ENCODE assay signal across 35 cellular contexts in genomic region chr7:26704036-26704435, GRCh38.
"Had no signal": no experiment of that assay in that cellular context is flagged by ENCODE, and none has a peak within 500 bp of the region (broad histone marks: within the 10 kb centered on the region; RNA-seq: fewer than 3 reads in every experiment).

No MANE protein-coding gene starts in this region.

- H3K27ac ChIP-seq: ascending aorta, breast epithelium, cardiac muscle cell, colonic mucosa, esophagus squamous epithelium, WERI-Rb-1 had no signal

- H3K27me3 ChIP-seq: ascending aorta, breast epithelium, colonic mucosa, esophagus squamous epithelium, gastroesophageal sphincter had no signal

- H3K27me3 Mint-ChIP-seq: activated B cell treated with CpG ODN at 0.5 μM for 24 hours; activated naive CD8-positive, alpha-beta T cell treated with anti-CD3 and anti-CD28 coated beads, Interleukin-2, amount 50 U/mL, for 24 hours had no signal

- H3K36me3 Mint-ChIP-seq: activated naive CD4-positive, alpha-beta T cell treated with anti-CD3 and anti-CD28 coated beads, Interleukin-2, amount 50 U/mL, for 24 hours; activated naive CD8-positive, alpha-beta T cell treated with anti-CD3 and anti-CD28 coated beads for 36 hours; brain had no signal

- H3K4me1 Mint-ChIP-seq: activated naive CD4-positive, alpha-beta T cell treated with anti-CD3 and anti-CD28 coated beads, Interleukin-2, amount 50 U/mL, for 24 hours; activated naive CD8-positive, alpha-beta T cell treated with anti-CD3 and anti-CD28 coated beads for 36 hours; activated naive CD8-positive, alpha-beta T cell treated with anti-CD3 and anti-CD28 coated beads, Interleukin-2, amount 50 U/mL, for 24 hours; endodermal cell; T-helper 17 cell had no signal

- H3K4me3 ChIP-seq: ascending aorta, breast epithelium, cardiac muscle cell, colonic mucosa, esophagus squamous epithelium, gastroesophageal sphincter had no signal

- H3K4me3 Mint-ChIP-seq: activated B cell treated with CpG ODN at 0.5 μM for 24 hours; activated CD8-positive, alpha-beta T cell treated with anti-CD3 and anti-CD28 coated beads for 36 hours; activated naive CD4-positive, alpha-beta T cell treated with anti-CD3 and anti-CD28 coated beads for 36 hours; activated naive CD4-positive, alpha-beta T cell treated with anti-CD3 and anti-CD28 coated beads, Interleukin-2, amount 50 U/mL, for 24 hours; activated naive CD8-positive, alpha-beta T cell treated with anti-CD3 and anti-CD28 coated beads for 36 hours; activated naive CD8-positive, alpha-beta T cell treated with anti-CD3 and anti-CD28 coated beads, Interleukin-2, amount 50 U/mL, for 24 hours; activated T-helper 1 cell treated with anti-CD3 and anti-CD28 coated beads, Interleukin-12 subunit alpha, Interleukin-12 subunit beta, Interleukin-2, Interleukin-4 antibody, amounts not matched to agents 30 ng/mL and 10 ng/mL and 1 ng/mL, durations not matched to agents 14 hours and 24 hours and 36 hours; brain; endodermal cell; T-helper 17 cell; T-helper 2 cell treated with Interferon-gamma antibody and Interleukin-4, amounts not matched to agents 5 μg/mL and 100 μg/mL, for 36 hours had no signal

- H3K27ac Mint-ChIP-seq: activated B cell treated with CpG ODN at 0.5 μM for 24 hours; activated CD8-positive, alpha-beta T cell treated with anti-CD3 and anti-CD28 coated beads for 36 hours; activated naive CD4-positive, alpha-beta T cell treated with anti-CD3 and anti-CD28 coated beads for 36 hours; activated naive CD4-positive, alpha-beta T cell treated with anti-CD3 and anti-CD28 coated beads, Interleukin-2, amount 50 U/mL, for 24 hours; activated naive CD8-positive, alpha-beta T cell treated with anti-CD3 and anti-CD28 coated beads for 36 hours; activated naive CD8-positive, alpha-beta T cell treated with anti-CD3 and anti-CD28 coated beads, Interleukin-2, amount 50 U/mL, for 24 hours; activated T-helper 1 cell treated with anti-CD3 and anti-CD28 coated beads, Interleukin-12 subunit alpha, Interleukin-12 subunit beta, Interleukin-2, Interleukin-4 antibody, amounts not matched to agents 30 ng/mL and 10 ng/mL and 1 ng/mL, durations not matched to agents 14 hours and 24 hours and 36 hours; activated T-helper 2 cell treated with anti-CD3 and anti-CD28 coated beads, Interferon-gamma antibody, Interleukin-2, Interleukin-4, amounts not matched to agents 10 μg/mL and 5 μg/mL and 100 μg/mL, durations not matched to agents 14 hours and 24 hours and 36 hours; brain; endodermal cell; T-helper 17 cell; T-helper 2 cell treated with Interferon-gamma antibody and Interleukin-4, amounts not matched to agents 5 μg/mL and 100 μg/mL, for 36 hours had no signal

- DNase-seq: activated B cell treated with CpG ODN at 0.5 μM for 24 hours; activated CD4-positive, alpha-beta T cell treated with anti-CD3 and anti-CD28 coated beads for 48 hours; activated CD4-positive, alpha-beta T cell treated with anti-CD3 and anti-CD28 coated beads, Interleukin-2, amount 50 U/mL, for 1 hour; activated CD4-positive, alpha-beta T cell treated with anti-CD3 and anti-CD28 coated beads, Interleukin-2, amount 50 U/mL, for 48 hours; activated CD8-positive, alpha-beta memory T cell treated with anti-CD3 and anti-CD28 coated beads for 24 hours; activated CD8-positive, alpha-beta memory T cell treated with anti-CD3 and anti-CD28 coated beads, Interleukin-2, amount 50 U/mL, for 4 hours; activated CD8-positive, alpha-beta T cell treated with anti-CD3 and anti-CD28 coated beads for 36 hours; activated effector memory CD4-positive, alpha-beta T cell treated with anti-CD3 and anti-CD28 coated beads, Interleukin-2, amount 50 U/mL, for 16 hours; activated naive CD4-positive, alpha-beta T cell treated with anti-CD3 and anti-CD28 coated beads for 36 hours; activated naive CD8-positive, alpha-beta T cell treated with anti-CD3 and anti-CD28 coated beads for 36 hours; activated naive CD8-positive, alpha-beta T cell treated with anti-CD3 and anti-CD28 coated beads, Interleukin-2, amount 50 U/mL, for 24 hours; activated T-cell treated with anti-CD3 and anti-CD28 coated beads, Interleukin-2, amount 50 U/mL, for 1 hour; activated T-cell treated with anti-CD3 and anti-CD28 coated beads, Interleukin-2, amount 50 U/mL, for 48 hours; central memory CD4-positive, alpha-beta T cell; cerebellar nuclear complex; colonic mucosa; effector memory CD4-positive, alpha-beta T cell; endodermal cell; erythroblast; esophagus squamous epithelium; foreskin melanocyte; T-helper 1 cell; T-helper 17 cell; T1000; WERI-Rb-1 had no signal

- H3K36me3 ChIP-seq: ascending aorta, breast epithelium, cardiac muscle cell, colonic mucosa, esophagus squamous epithelium, gastroesophageal sphincter, WERI-Rb-1 had no signal

- H3K9me3 ChIP-seq: ascending aorta, breast epithelium, colonic mucosa, esophagus squamous epithelium, gastroesophageal sphincter had no signal

- H3K9me3 Mint-ChIP-seq: activated B cell treated with CpG ODN at 0.5 μM for 24 hours; activated CD8-positive, alpha-beta T cell treated with anti-CD3 and anti-CD28 coated beads for 36 hours; activated naive CD4-positive, alpha-beta T cell treated with anti-CD3 and anti-CD28 coated beads for 36 hours; activated naive CD4-positive, alpha-beta T cell treated with anti-CD3 and anti-CD28 coated beads, Interleukin-2, amount 50 U/mL, for 24 hours; activated naive CD8-positive, alpha-beta T cell treated with anti-CD3 and anti-CD28 coated beads for 36 hours; activated naive CD8-positive, alpha-beta T cell treated with anti-CD3 and anti-CD28 coated beads, Interleukin-2, amount 50 U/mL, for 24 hours; activated T-helper 1 cell treated with anti-CD3 and anti-CD28 coated beads, Interleukin-12 subunit alpha, Interleukin-12 subunit beta, Interleukin-2, Interleukin-4 antibody, amounts not matched to agents 30 ng/mL and 10 ng/mL and 1 ng/mL, durations not matched to agents 14 hours and 24 hours and 36 hours; activated T-helper 2 cell treated with anti-CD3 and anti-CD28 coated beads, Interferon-gamma antibody, Interleukin-2, Interleukin-4, amounts not matched to agents 10 μg/mL and 5 μg/mL and 100 μg/mL, durations not matched to agents 14 hours and 24 hours and 36 hours; brain; endodermal cell; T-helper 2 cell treated with Interferon-gamma antibody and Interleukin-4, amounts not matched to agents 5 μg/mL and 100 μg/mL, for 36 hours had no signal

- ATAC-seq: activated CD4-positive, CD25-positive, alpha-beta regulatory T cell treated with anti-CD3 and anti-CD28 coated beads, Interleukin-2, amount 50 U/mL, for 24 hours; activated CD8-positive, alpha-beta T cell treated with anti-CD3 and anti-CD28 coated beads for 36 hours; activated naive CD8-positive, alpha-beta T cell treated with anti-CD3 and anti-CD28 coated beads, Interleukin-2, amount 50 U/mL, for 24 hours; T-helper 17 cell had no signal
